In genomic region chr7:120554960-120555571, GRCh38 we compare ENCODE assay signal across 8 cellular contexts.
DNase-seq lines count a peak whose midpoint lies in the region; TF ChIP-seq lines count a peak whose summit lies in the region.

No MANE protein-coding gene starts in this region.

- peaks cover 0 to 4% (median 0%) of the 10 kb centered on the region in 8 donors for H3K9me3 Mint-ChIP-seq in CD4-positive, alpha-beta memory T cell

- no peaks in the 10 kb centered on the region for H3K4me1 ChIP-seq in CD4-positive, alpha-beta memory T cell (ENCODE audit: insufficient read depth, low read length)

- H3K27ac Mint-ChIP-seq in CD4-positive, alpha-beta memory T cell = no peak overlapping the region

- no peak overlapping the region for H3K27ac ChIP-seq in CD4-positive, alpha-beta memory T cell (ENCODE audit: low read depth, low read length)

- no peaks in the 10 kb centered on the region for H3K9me3 ChIP-seq in CD4-positive, alpha-beta memory T cell (ENCODE audit: control insufficient read depth in 1 of 2, low read length in 2 of 2)

- peak; percentile 14 for DNase-seq in stimulated activated CD4-positive, alpha-beta T cell treated with anti-CD3 and anti-CD28 coated beads, Interleukin-15, amount 100 ng/mL, for 24 hours
- DNase-seq in stimulated activated CD4-positive, alpha-beta T cell treated with anti-CD3 and anti-CD28 coated beads, Interleukin-1b, Interleukin-23, amount 100 ng/mL, for 48 hours = no peak
- DNase-seq in HEK293T (ENCODE audit: extremely low spot score) (peak; percentile 53), LoVo (ENCODE audit: low spot score) (peak; percentile 51), SHP77 (lab: John Stamatoyannopoulos, UW) (peak; percentile 66 to 68), fibroblast of mammary gland (ENCODE audit: low read depth) (peak; percentile 76), renal cortical epithelial cell (ENCODE audit: low read depth) (peak; percentile 60)
- DNase-seq in CD4-positive, alpha-beta memory T cell = no peak

- no peaks in the 10 kb centered on the region for H3K27me3 ChIP-seq in CD4-positive, alpha-beta memory T cell (ENCODE audit: insufficient read depth, low read length)

- no peak overlapping the region for H3K4me3 ChIP-seq in fibroblast of mammary gland (ENCODE audit: control insufficient read depth, low read depth, low read length)
- no peak overlapping the region for H3K4me3 ChIP-seq in CD4-positive, alpha-beta memory T cell (ENCODE audit: low read length in 2 of 2)

- H3K4me1 Mint-ChIP-seq in CD4-positive, alpha-beta memory T cell = no peaks in the 10 kb centered on the region

- TF ChIP-seq CTCF in fibroblast of mammary gland (conservative IDR thresholded peaks at IDR 0.05; ENCODE audit: control insufficient read depth, insufficient read depth, low read depth, low read length) = peak; percentile 83

- intact Hi-C loops in CD4-positive, alpha-beta memory T cell (cut with micrococcal nuclease) = no loop called here

- no peaks in the 10 kb centered on the region for H3K36me3 ChIP-seq in CD4-positive, alpha-beta memory T cell (ENCODE audit: insufficient read depth, low read length)

- POLR2A ChIA-PET in HEK293T (lab: Yijun Ruan, JAX) = no interaction called here
- POLR2A ChIA-PET in CD4-positive, alpha-beta memory T cell (lab: Charles Lee; ENCODE audit: partially characterized antibody) = no interaction called here

- H3K36me3 Mint-ChIP-seq in CD4-positive, alpha-beta memory T cell = no peaks in the 10 kb centered on the region

- CTCF ChIA-PET in HEK293T (lab: Yijun Ruan, JAX) = interaction anchor here (1.2 kb wide), 1 partner anchor 171 kb away, joined by 3 read pairs; no protein-coding TSS in a partner anchor
- CTCF ChIA-PET in CD4-positive, alpha-beta memory T cell (lab: Charles Lee; ENCODE audit: partially characterized antibody) = no interaction called here

- H3K27me3 Mint-ChIP-seq in CD4-positive, alpha-beta memory T cell = no peaks in the 10 kb centered on the region

- H3K4me3 Mint-ChIP-seq in CD4-positive, alpha-beta memory T cell = no peak overlapping the region

TF ChIP-seq in HEK293T, 16 proteins besides CTCF, POLR2A, EP300 and RAD21:
- no peak for TF ChIP-seq ARNT (IDR thresholded peaks at IDR 0.05)
- TF ChIP-seq FOXA1 (IDR thresholded peaks at IDR 0.05) = no peak
- no peak for TF ChIP-seq SUZ12 (IDR thresholded peaks at IDR 0.05)
- no peak for TF ChIP-seq BHLHE40 (IDR thresholded peaks at IDR 0.05; ENCODE audit: borderline replicate concordance)

Comparison
In these comparisons a context has a peak if more than half of its experiments do, and no peak if none do; other contexts are left out.
1. DNase-seq: peak in stimulated activated CD4-positive, alpha-beta T cell treated with anti-CD3 and anti-CD28 coated beads, Interleukin-15, amount 100 ng/mL, for 24 hours (single experiment), HEK293T (single experiment), LoVo (single experiment), SHP77 (2 of 2), fibroblast of mammary gland (single experiment) and renal cortical epithelial cell (single experiment); none in stimulated activated CD4-positive, alpha-beta T cell treated with anti-CD3 and anti-CD28 coated beads, Interleukin-1b, Interleukin-23, amount 100 ng/mL, for 48 hours (single experiment) and CD4-positive, alpha-beta memory T cell (0 of 5).